ENCODE assay signal across 27 cellular contexts in the genomic region with DNA sequence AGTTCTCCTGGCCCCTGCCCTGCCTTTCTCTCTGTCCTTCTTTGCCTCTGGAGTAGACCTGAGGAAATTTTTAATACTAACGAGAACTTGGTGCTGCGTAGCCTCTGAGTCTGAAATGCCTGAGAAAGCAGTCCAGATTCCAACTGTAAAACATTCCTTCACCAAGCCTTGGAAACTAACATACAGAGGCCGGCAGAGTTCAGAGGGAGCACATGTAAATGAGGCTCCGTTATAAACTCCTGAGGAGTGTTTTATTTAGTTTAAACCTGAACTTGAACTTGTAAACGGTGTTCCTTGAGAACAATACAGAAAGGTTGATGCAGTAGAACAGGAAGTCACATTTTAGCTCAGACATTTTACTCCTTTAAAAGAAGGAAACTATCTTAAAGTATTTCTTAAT.
DNase-seq lines count a peak whose midpoint lies in the region; ATAC-seq, FAIRE-seq and TF ChIP-seq lines count a peak whose summit lies in the region.
"Had no signal": no experiment of that assay in that cellular context is flagged by ENCODE, and none has a peak within 500 bp of the region (broad histone marks: within the 10 kb centered on the region; RNA-seq: fewer than 3 reads in every experiment).

No MANE protein-coding gene starts in this region.

- H3K27ac ChIP-seq in A549 = peak overlapping the region; percentile 80 to 83; a peak in 5 of 6 replicates
- H3K27ac ChIP-seq in mucosa of rectum (ENCODE audit: low read depth in 2 of 2, low read length in 2 of 2) = peak overlapping the region; percentile 64 to 74
- peak overlapping the region in 4 of 5 donors; percentile 12 to 56 (median 31) for H3K27ac ChIP-seq in stomach
- H3K27ac ChIP-seq: lower lobe of right lung, right lobe of liver, WERI-Rb-1 had no signal

- peaks cover 55% of the 10 kb centered on the region for H3K4me1 ChIP-seq in A549
- H3K4me1 ChIP-seq in mucosa of rectum (ENCODE audit: control insufficient read depth in 2 of 2, insufficient read depth in 2 of 2, low read length in 2 of 2) = peaks cover 12 to 31% of the 10 kb centered on the region in 2 donors
- peaks cover 13 to 68% (median 47%) of the 10 kb centered on the region in 4 donors for H3K4me1 ChIP-seq in stomach

- FAIRE-seq in A549 (lab: Jason Lieb, UNC) = no peak
- FAIRE-seq: RCC 7860 had no signal

- WGBS in A549 (ENCODE audit: missing lambda C conversion rate) = 76% methylated on average over 5 of the region's 5 CpGs
- WGBS in stomach, 5 donors = 18 to 38% (median 29%) methylated on average over 5 of the region's 5 CpGs

- TF ChIP-seq CTCF in A549 (IDR thresholded peaks at IDR 0.05) (no peak), choroid plexus epithelial cell (conservative IDR thresholded peaks at IDR 0.05; ENCODE audit: low read depth, low read length) (no peak), stomach (IDR thresholded peaks at IDR 0.05) (no peak), GM13977 (IDR thresholded peaks at IDR 0.05; ENCODE audit: extremely low read depth, insufficient read depth, missing control alignments) (no peak)

- H3K4me2 ChIP-seq in A549 = no peak overlapping the region

- intact Hi-C loops in stomach (cut with DNase I; ENCODE audit: low total_unique reads) = loop anchor here (10.0 kb wide), 1 partner anchor 469 kb away; no protein-coding TSS in a partner anchor

- DNase-seq in A549 (ENCODE audit: low read depth in 1 of 2, low spot score in 1 of 2) = no peak
- peak; percentile 31 for DNase-seq in choroid plexus epithelial cell (ENCODE audit: low read depth)
- DNase-seq in stomach = no peak
- no peak for DNase-seq in MV-4-11 (lab: John Stamatoyannopoulos, UW)
- no peak for DNase-seq in GM13977 (ENCODE audit: low spot score)
- DNase-seq in D341Med (ENCODE audit: low spot score) = no peak
- DNase-seq: activated CD4-positive, alpha-beta T cell treated with anti-CD3 and anti-CD28 coated beads for 4 hours; activated naive CD4-positive, alpha-beta T cell treated with anti-CD3 and anti-CD28 coated beads, Interleukin-2, amount 50 U/mL, for 16 hours; amniotic stem cell; CD8-positive, alpha-beta T cell; DMS 273 treated with DMSO at 0.1 percent for 48 hours; EL; head of caudate nucleus; IMR-90; lower lobe of right lung; NCI-H1694; NCI-H446 treated with DMSO at 0.1 percent for 48 hours; NCI-H82; posterior cingulate gyrus; right lobe of liver; stimulated activated CD4-positive, alpha-beta T cell treated with anti-CD3 and anti-CD28 coated beads, Interleukin-4, amount 100 ng/mL, for 24 hours; SW 1271; WERI-Rb-1 had no signal

- in situ Hi-C loops in GM13977 (cut with MboI; ENCODE audit: low pct_unique_long_range_greater_than_20kb, low sequenced_read_pairs, unreplicated experiment) = no loop called here

- CTCF ChIA-PET in A549 (lab: Yijun Ruan, JAX) = interaction anchor here (0.6 to 1.5 kb wide), 2 partner anchors 8 to 551 kb away, joined by 5 read pairs; no protein-coding TSS in a partner anchor

- POLR2A ChIA-PET in A549 (lab: Yijun Ruan, JAX) = no interaction called here

- H3K9me3 ChIP-seq in A549 (no peaks in the 10 kb centered on the region), mucosa of rectum (ENCODE audit: control insufficient read depth in 2 of 2, low read length in 2 of 2) (no peaks in the 10 kb centered on the region), stomach (no peaks in the 10 kb centered on the region)
- H3K9me3 ChIP-seq: lower lobe of right lung, right lobe of liver had no signal

- TF ChIP-seq POLR2A in A549 (IDR thresholded peaks at IDR 0.05; ENCODE audit: low read length) (no peak), stomach (IDR thresholded peaks at IDR 0.05) (no peak)

- TF ChIP-seq EP300 in A549 (IDR thresholded peaks at IDR 0.05) (no peak), stomach (IDR thresholded peaks at IDR 0.05) (no peak)

- no peak for TF ChIP-seq RAD21 in A549 (conservative IDR thresholded peaks at IDR 0.05 in 1 of 2, IDR thresholded peaks at IDR 0.05 in 1 of 2)

- H3K9ac ChIP-seq in mucosa of rectum (ENCODE audit: low read depth in 1 of 2, low read length in 2 of 2) = no peak overlapping the region

- ATAC-seq in A549 (no peak), GM21737 (IDR thresholded peaks at IDR 0.05; ENCODE audit: unreplicated experiment) (no peak)
- ATAC-seq: activated T-helper 17 cell treated with anti-CD3 and anti-CD28 coated beads, Interleukin-2, amount 50 U/mL, for 72 hours; CD8-positive, alpha-beta T cell; lower lobe of right lung; right lobe of liver had no signal

- no peaks in the 10 kb centered on the region for H3K27me3 ChIP-seq in mucosa of rectum (ENCODE audit: control insufficient read depth in 2 of 2, insufficient read depth in 2 of 2, low read length in 2 of 2)
- no peaks in the 10 kb centered on the region for H3K27me3 ChIP-seq in stomach
- H3K27me3 ChIP-seq: right lobe of liver had no signal

- H3K4me3 ChIP-seq in A549 = no peak overlapping the region
- H3K4me3 ChIP-seq in choroid plexus epithelial cell (ENCODE audit: low read depth, low read length) = no peak overlapping the region
- no peak overlapping the region for H3K4me3 ChIP-seq in mucosa of rectum (ENCODE audit: low read length in 2 of 2)
- H3K4me3 ChIP-seq in stomach = no peak overlapping the region
- H3K4me3 ChIP-seq: lower lobe of right lung, right lobe of liver had no signal

- H3K36me3 ChIP-seq in mucosa of rectum (ENCODE audit: control insufficient read depth in 2 of 2, insufficient read depth in 2 of 2, low read length in 2 of 2) (no peaks in the 10 kb centered on the region), stomach (no peaks in the 10 kb centered on the region)
- H3K36me3 ChIP-seq: lower lobe of right lung, right lobe of liver, WERI-Rb-1 had no signal

TF ChIP-seq in A549, 52 proteins besides CTCF, POLR2A, EP300 and RAD21:
- TF ChIP-seq ZFP36 (IDR thresholded peaks at IDR 0.05; ENCODE audit: borderline replicate concordance, partially characterized antibody) (no peak), CBX8 (IDR thresholded peaks at IDR 0.05) (no peak), TP53 (CRISPR knock-in tag; IDR thresholded peaks at IDR 0.05) (no peak), ZNF302 (CRISPR knock-in tag; IDR thresholded peaks at IDR 0.05) (no peak), PBX3 (IDR thresholded peaks at IDR 0.05) (no peak), RFX5 (IDR thresholded peaks at IDR 0.05) (no peak), REST (IDR thresholded peaks at IDR 0.05) (no peak), EHF (CRISPR knock-in tag; IDR thresholded peaks at IDR 0.05) (no peak), HES2 (IDR thresholded peaks at IDR 0.05) (no peak), ZSCAN20 (CRISPR knock-in tag; IDR thresholded peaks at IDR 0.05) (no peak), EHMT2 (IDR thresholded peaks at IDR 0.05; ENCODE audit: low read depth) (no peak), SMC3 (IDR thresholded peaks at IDR 0.05) (no peak), JUN (IDR thresholded peaks at IDR 0.05) (no peak), NFE2L2 (conservative IDR thresholded peaks at IDR 0.05; ENCODE audit: low read length) (no peak), HOXB5 (CRISPR knock-in tag; IDR thresholded peaks at IDR 0.05) (no peak)
- TF ChIP-seq, protein P1, sequence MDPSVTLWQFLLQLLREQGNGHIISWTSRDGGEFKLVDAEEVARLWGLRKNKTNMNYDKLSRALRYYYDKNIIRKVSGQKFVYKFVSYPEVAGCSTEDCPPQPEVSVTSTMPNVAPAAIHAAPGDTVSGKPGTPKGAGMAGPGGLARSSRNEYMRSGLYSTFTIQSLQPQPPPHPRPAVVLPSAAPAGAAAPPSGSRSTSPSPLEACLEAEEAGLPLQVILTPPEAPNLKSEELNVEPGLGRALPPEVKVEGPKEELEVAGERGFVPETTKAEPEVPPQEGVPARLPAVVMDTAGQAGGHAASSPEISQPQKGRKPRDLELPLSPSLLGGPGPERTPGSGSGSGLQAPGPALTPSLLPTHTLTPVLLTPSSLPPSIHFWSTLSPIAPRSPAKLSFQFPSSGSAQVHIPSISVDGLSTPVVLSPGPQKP (IDR thresholded peaks at IDR 0.05; ENCODE audit: low read depth, low read length) = no peak

Comparison
In these comparisons a context has a peak if more than half of its experiments do, and no peak if none do; other contexts are left out.
1. H3K27ac ChIP-seq: peak in every context shown above with its lines; median percentile 82 in A549; 69 in mucosa of rectum; 31 in stomach.